8 cellular contexts compared by ENCODE assay signal in genomic region chr2:87456477-87457128, GRCh38.
DNase-seq lines count a peak whose midpoint lies in the region; ATAC-seq and TF ChIP-seq lines count a peak whose summit lies in the region.
"Not testable (repeated sequence)": the region's sequence is repeated elsewhere in the genome, so short reads cannot be mapped to it uniquely, and the experiment has no call there.

No MANE protein-coding gene starts in this region.

- CTCF ChIA-PET in activated CD4-positive, alpha-beta memory T cell treated with anti-CD3 and anti-CD28 coated beads for 36 hours (lab: Charles Lee): not testable (repeated sequence)

- not testable (repeated sequence) for TF ChIP-seq CTCF in DND-41 (IDR thresholded peaks at IDR 0.05; ENCODE audit: borderline replicate concordance, extremely low read depth, low read length, poor library complexity, severe bottlenecking); chondrocyte (IDR thresholded peaks at IDR 0.05); kidney epithelial cell (IDR thresholded peaks at IDR 0.05; ENCODE audit: insufficient read depth, low read length, poor library complexity, severe bottlenecking)

- H3K4me1 ChIP-seq in DND-41 (ENCODE audit: insufficient read depth, low read length): not testable (repeated sequence)
- peaks cover 10% of the 10 kb centered on the region for H3K4me1 ChIP-seq in Karpas-422 (ENCODE audit: low read length)

- not testable (repeated sequence) for H3K9me3 ChIP-seq in DND-41 (ENCODE audit: insufficient read depth, low read length, severe bottlenecking); Karpas-422 (ENCODE audit: low read length)

- intact Hi-C loops in activated CD4-positive, alpha-beta memory T cell treated with anti-CD3 and anti-CD28 coated beads for 36 hours (cut with micrococcal nuclease): not testable (repeated sequence)

- DNase-seq in DND-41 (peak; percentile 40), Karpas-422 (peak; percentile 57)
- DNase-seq in activated CD4-positive, alpha-beta memory T cell treated with anti-CD3 and anti-CD28 coated beads for 36 hours: peak; percentile 55
- not testable (repeated sequence) for DNase-seq in chondrocyte (ENCODE audit: low spot score); kidney epithelial cell (ENCODE audit: low read depth)
- peak; percentile 39 for DNase-seq in stimulated activated CD4-positive, alpha-beta T cell treated with anti-CD3 and anti-CD28 coated beads, Interleukin-15, amount 100 ng/mL, for 24 hours

- H3K4me3 Mint-ChIP-seq in activated CD4-positive, alpha-beta memory T cell treated with anti-CD3 and anti-CD28 coated beads for 36 hours: peak overlapping the region; percentile 80
- H3K4me3 Mint-ChIP-seq in chondrocyte (ENCODE audit: unreplicated experiment): peak overlapping the region; percentile 72

- peaks cover 21% of the 10 kb centered on the region for H3K36me3 Mint-ChIP-seq in activated CD4-positive, alpha-beta memory T cell treated with anti-CD3 and anti-CD28 coated beads for 36 hours
- not testable (repeated sequence) for H3K36me3 Mint-ChIP-seq in chondrocyte (ENCODE audit: low read depth)

- H3K4me1 Mint-ChIP-seq in activated CD4-positive, alpha-beta memory T cell treated with anti-CD3 and anti-CD28 coated beads for 36 hours (ENCODE audit: low read depth): peaks cover 11% of the 10 kb centered on the region
- peaks cover 30% of the 10 kb centered on the region for H3K4me1 Mint-ChIP-seq in chondrocyte (ENCODE audit: low read depth)

- not testable (repeated sequence) for H3K27me3 Mint-ChIP-seq in activated CD4-positive, alpha-beta memory T cell treated with anti-CD3 and anti-CD28 coated beads for 36 hours; chondrocyte (ENCODE audit: low read depth)

- H2AFZ ChIP-seq in DND-41 (ENCODE audit: low read depth, low read length): peak overlapping the region; percentile 51; the same call in 1 of the 2 replicates
- H2AFZ ChIP-seq in Karpas-422 (ENCODE audit: low read length): not testable (repeated sequence)

- H3K4me3 ChIP-seq in DND-41 (ENCODE audit: low read depth in 1 of 2, low read length in 2 of 2): peak overlapping the region; percentile 20 to 61; a peak in 3 of 4 replicates
- H3K4me3 ChIP-seq in Karpas-422 (ENCODE audit: low read length): peak overlapping the region; percentile 75
- peak overlapping the region; percentile 29 for H3K4me3 ChIP-seq in kidney epithelial cell (ENCODE audit: low read depth, low read length)

- ATAC-seq in DND-41 (ENCODE audit: insufficient read depth, low read depth) (peak; percentile 71), GM19463 (IDR thresholded peaks at IDR 0.05; ENCODE audit: unreplicated experiment) (peak; percentile 80), HG02970 (IDR thresholded peaks at IDR 0.05; ENCODE audit: low FRiP score, unreplicated experiment) (peak; percentile 48)

- H3K9ac ChIP-seq in DND-41 (ENCODE audit: low read depth, low read length) (peak overlapping the region; percentile 60), Karpas-422 (ENCODE audit: low read length) (peak overlapping the region; percentile 79)

- peak overlapping the region; percentile 76 for H3K4me2 ChIP-seq in DND-41 (ENCODE audit: insufficient read depth, low read length)
- H3K4me2 ChIP-seq in Karpas-422 (ENCODE audit: low read depth, low read length, poor library complexity, severe bottlenecking): peak overlapping the region; percentile 82

- not testable (repeated sequence) for H3K9me2 ChIP-seq in Karpas-422 (replicated peaks; ENCODE audit: insufficient read depth, low read length)

- H3K27ac ChIP-seq in DND-41 (ENCODE audit: low read length) (peak overlapping the region; percentile 81), Karpas-422 (ENCODE audit: low read length) (peak overlapping the region; percentile 90)

- peaks cover 23% of the 10 kb centered on the region for H3K79me2 ChIP-seq in DND-41 (ENCODE audit: insufficient read depth, low read length)
- H3K79me2 ChIP-seq in Karpas-422 (ENCODE audit: low read length): peaks cover 37% of the 10 kb centered on the region

- H3K27me3 ChIP-seq in DND-41 (ENCODE audit: insufficient read depth, low read length, poor library complexity); Karpas-422 (ENCODE audit: low read length); kidney epithelial cell (ENCODE audit: control insufficient read depth, insufficient read depth, low read length): not testable (repeated sequence)

- H3K9me3 Mint-ChIP-seq in activated CD4-positive, alpha-beta memory T cell treated with anti-CD3 and anti-CD28 coated beads for 36 hours; chondrocyte (ENCODE audit: low read depth): not testable (repeated sequence)

- POLR2A ChIA-PET in activated CD4-positive, alpha-beta memory T cell treated with anti-CD3 and anti-CD28 coated beads for 36 hours (lab: Charles Lee): not testable (repeated sequence)

- H3K27ac Mint-ChIP-seq in activated CD4-positive, alpha-beta memory T cell treated with anti-CD3 and anti-CD28 coated beads for 36 hours: peak overlapping the region; percentile 92
- peak overlapping the region; percentile 85 for H3K27ac Mint-ChIP-seq in chondrocyte (ENCODE audit: unreplicated experiment)

- not testable (repeated sequence) for H4K20me1 ChIP-seq in DND-41 (ENCODE audit: insufficient read depth, low read length); Karpas-422 (ENCODE audit: insufficient read depth, low read depth, low read length)

- H3K36me3 ChIP-seq in DND-41 (ENCODE audit: insufficient read depth, low read length); Karpas-422 (ENCODE audit: insufficient read depth, low read length); kidney epithelial cell (ENCODE audit: control insufficient read depth, insufficient read depth, low read length): not testable (repeated sequence)
